Comparison of ENCODE assay signal across 8 cellular contexts in the genomic region with DNA sequence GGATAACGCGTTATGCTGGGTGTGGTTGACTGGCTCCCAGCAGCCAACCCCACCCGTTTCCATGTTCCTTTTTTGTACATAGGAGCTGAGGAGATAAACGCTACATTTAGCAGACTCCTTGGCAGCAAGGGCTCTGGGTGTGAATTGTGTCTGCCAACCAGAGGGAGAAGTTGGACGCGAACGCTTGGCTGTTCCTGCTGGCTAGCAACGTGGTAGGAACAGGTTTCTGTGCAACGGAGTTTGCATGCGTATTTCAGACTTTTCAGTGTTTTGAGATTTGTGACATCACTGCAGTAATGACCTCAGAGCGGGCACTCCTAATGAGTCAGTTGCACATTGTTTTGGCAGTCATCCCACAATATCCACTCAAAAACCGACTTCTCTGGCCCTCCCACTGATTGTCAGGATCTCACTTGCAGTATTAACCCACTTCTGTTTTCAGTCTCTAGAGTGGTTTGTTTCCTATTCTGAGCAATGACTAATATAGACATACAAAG.
DNase-seq lines count a peak whose midpoint lies in the region; ATAC-seq and TF ChIP-seq lines count a peak whose summit lies in the region.

No MANE protein-coding gene starts in this region.

- H3K9me3 Mint-ChIP-seq in CD8-positive, alpha-beta T cell, result no peaks in the 10 kb centered on the region

- no peak for TF ChIP-seq CTCF in CD8-positive, alpha-beta T cell (IDR thresholded peaks at IDR 0.05)

- H3K4me1 Mint-ChIP-seq in CD8-positive, alpha-beta T cell (ENCODE audit: low read depth), result no peaks in the 10 kb centered on the region

- H3K36me3 Mint-ChIP-seq in CD8-positive, alpha-beta T cell, result no peaks in the 10 kb centered on the region

- no peaks in the 10 kb centered on the region for H3K27me3 Mint-ChIP-seq in CD8-positive, alpha-beta T cell (ENCODE audit: low read depth)

- intact Hi-C loops in CD8-positive, alpha-beta T cell (cut with DNase I, micrococcal nuclease), result loop anchor here (1.0 to 5.0 kb wide), 5 partner anchors 35 to 330 kb away; a partner anchor contains a TSS

- no peaks in the 10 kb centered on the region for H3K36me3 ChIP-seq in CD8-positive, alpha-beta T cell (ENCODE audit: insufficient read depth, low read length)

- H3K4me1 ChIP-seq in CD8-positive, alpha-beta T cell (ENCODE audit: insufficient read depth, low read length), result no peaks in the 10 kb centered on the region

- peak; percentile 74 for ATAC-seq in HG02763 (IDR thresholded peaks at IDR 0.05; ENCODE audit: unreplicated experiment)
- no peak for ATAC-seq in HG02678 (IDR thresholded peaks at IDR 0.05; ENCODE audit: unreplicated experiment)
- no peak for ATAC-seq in CD8-positive, alpha-beta T cell
- ATAC-seq in GM18861 (IDR thresholded peaks at IDR 0.05; ENCODE audit: unreplicated experiment), result no peak

- no peak overlapping the region for H3K4me3 Mint-ChIP-seq in CD8-positive, alpha-beta T cell

- DNase-seq in NCI-H748 (lab: John Stamatoyannopoulos, UW; ENCODE audit: unreplicated experiment) (peak; percentile 40), NCI-H748 treated with DMSO at 0.1 percent for 48 hours (lab: John Stamatoyannopoulos, UW) (no peak), NOMO-1 treated with DMSO at 0.1 percent for 48 hours (lab: John Stamatoyannopoulos, UW; ENCODE audit: unreplicated experiment) (peak; percentile 66), iris pigment epithelial cell (ENCODE audit: low read depth) (peak; percentile 73)
- DNase-seq in CD8-positive, alpha-beta T cell, result no peak

- H3K4me3 ChIP-seq in CD8-positive, alpha-beta T cell (ENCODE audit: low read depth, low read length), result no peak overlapping the region

- H3K27ac ChIP-seq in CD8-positive, alpha-beta T cell (ENCODE audit: low read depth, low read length), result no peak overlapping the region

- no peaks in the 10 kb centered on the region for H3K9me3 ChIP-seq in CD8-positive, alpha-beta T cell (ENCODE audit: low read length)

- POLR2A ChIA-PET in CD8-positive, alpha-beta T cell (lab: Charles Lee), result interaction anchor here (1.2 kb wide), 1 partner anchor 102 kb away, joined by 3 read pairs; no protein-coding TSS in a partner anchor

- CTCF ChIA-PET in CD8-positive, alpha-beta T cell (lab: Charles Lee), result interaction anchor here (1.0 to 6.2 kb wide), 13 partner anchors 16 to 555 kb away, joined by 3 to 103 read pairs (median 4); no protein-coding TSS in a partner anchor

- H3K27me3 ChIP-seq in CD8-positive, alpha-beta T cell (ENCODE audit: insufficient read depth, low read length), result no peaks in the 10 kb centered on the region

- H3K27ac Mint-ChIP-seq in CD8-positive, alpha-beta T cell, result no peak overlapping the region

Comparison
In these comparisons a context has a peak if more than half of its experiments do, and no peak if none do; other contexts are left out.
1. DNase-seq: peak in NCI-H748 (single experiment), NOMO-1 treated with DMSO at 0.1 percent for 48 hours (single experiment) and iris pigment epithelial cell (single experiment); none in NCI-H748 treated with DMSO at 0.1 percent for 48 hours (single experiment) and CD8-positive, alpha-beta T cell (0 of 7).